8 cellular contexts compared by ENCODE assay signal in the genomic region with DNA sequence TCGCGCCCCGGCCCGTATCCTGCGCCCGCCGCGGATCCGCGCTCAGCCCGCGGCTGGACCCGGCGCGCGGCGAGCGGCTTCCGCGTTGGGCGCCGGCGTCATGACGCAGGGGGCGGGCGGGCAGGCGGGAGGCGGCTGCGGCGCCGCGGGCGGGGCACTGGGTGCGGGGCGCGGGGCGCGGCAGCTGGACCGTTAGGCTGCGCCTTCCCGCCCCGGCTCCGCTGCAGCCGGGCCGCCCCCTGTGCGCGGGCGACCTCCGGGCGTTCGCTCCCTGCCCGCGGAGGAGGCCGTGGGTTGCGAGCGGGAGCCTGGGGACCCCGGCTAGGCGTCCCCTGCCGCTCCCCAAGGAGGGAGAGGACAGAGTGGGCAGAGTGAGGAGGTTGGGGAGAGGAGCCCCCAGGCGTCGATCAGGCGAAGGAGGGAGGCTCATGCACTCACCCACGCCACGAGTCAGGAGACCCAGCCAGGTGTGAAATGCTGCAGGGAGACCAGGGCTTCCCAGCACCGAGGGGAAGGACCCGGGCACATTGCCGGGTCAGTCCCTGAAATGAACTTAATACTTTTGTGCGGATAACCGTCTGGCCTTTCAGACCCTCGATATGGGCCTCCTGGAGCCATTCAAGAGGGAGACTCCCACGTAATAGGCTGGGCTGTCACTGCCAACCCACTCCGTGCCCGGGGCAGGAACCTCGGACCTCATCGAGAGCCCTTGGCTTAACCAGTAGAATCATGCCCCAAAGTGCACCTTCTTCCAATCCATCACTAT. TPM values are rescaled to one million over a fixed set of nuclear protein-coding genes. Genes with fewer than 3 reads are reported as not detected.
DNase-seq lines count a peak whose midpoint lies in the region; ATAC-seq, FAIRE-seq and TF ChIP-seq lines count a peak whose summit lies in the region.

A gene (minus strand): TSS at position 55 of the 766 bp plus-strand sequence. CDS start 252 bp downstream, outside the sequence.

- peak within 1 kb of the TSS; percentile 68 for H3K27ac ChIP-seq in C4-2B

- peak within 1 kb of the TSS; percentile 75 for H3K4me3 ChIP-seq in fibroblast of pulmonary artery (replicated peaks; ENCODE audit: low read depth, low read length)

- H3K4me1 Mint-ChIP-seq in natural killer cell treated with Interleukin-12 subunit alpha and Interleukin-12 subunit beta and Interleukin-15 and Interleukin-18, amount 100 ng/mL, for 72 hours (ENCODE audit: low read depth in 2 of 2), result peaks cover 23 to 36% of the 10 kb centered on the region in 2 donors

- H3K36me3 Mint-ChIP-seq in natural killer cell treated with Interleukin-12 subunit alpha and Interleukin-12 subunit beta and Interleukin-15 and Interleukin-18, amount 100 ng/mL, for 72 hours, result no peaks in the 10 kb centered on the region

- TF ChIP-seq CTCF in C4-2B (conservative IDR thresholded peaks at IDR 0.05) (no peak), fibroblast of pulmonary artery (IDR thresholded peaks at IDR 0.05; ENCODE audit: low read length, missing control alignments) (no peak)

- DNase-seq in RCC 7860 (ENCODE audit: low spot score) (peak; percentile 27), fibroblast of pulmonary artery (ENCODE audit: low read depth) (peak; percentile 74)
- peak; percentile 66 for DNase-seq in activated effector memory CD4-positive, alpha-beta T cell treated with Interleukin-2 at 50 U/mL for 16 hours
- DNase-seq in natural killer cell treated with Interleukin-12 subunit alpha and Interleukin-12 subunit beta and Interleukin-15 and Interleukin-18, amount 100 ng/mL, for 72 hours (ENCODE audit: low spot score), result peak; percentile 88
- DNase-seq in stimulated activated naive CD4-positive, alpha-beta T cell treated with Interleukin-2 at 50 U/mL for 16 hours (lab: John Stamatoyannopoulos, UW), result peak; percentile 64

- peak; percentile 80 for ATAC-seq in HG03354 (IDR thresholded peaks at IDR 0.05; ENCODE audit: poor library complexity, severe bottlenecking, unreplicated experiment)
- ATAC-seq in natural killer cell treated with Interleukin-12 subunit alpha and Interleukin-12 subunit beta and Interleukin-15 and Interleukin-18, amount 100 ng/mL, for 72 hours, result peak; percentile 93 to 97

- H3K27ac Mint-ChIP-seq in natural killer cell treated with Interleukin-12 subunit alpha and Interleukin-12 subunit beta and Interleukin-15 and Interleukin-18, amount 100 ng/mL, for 72 hours, result peak within 1 kb of the TSS; percentile 81 to 93

- TF ChIP-seq POLR2A in GM19193 (IDR thresholded peaks at IDR 0.05; ENCODE audit: extremely low read depth, insufficient read depth, insufficient read length), result peak; percentile 75

- no peaks in the 10 kb centered on the region for H3K27me3 Mint-ChIP-seq in natural killer cell treated with Interleukin-12 subunit alpha and Interleukin-12 subunit beta and Interleukin-15 and Interleukin-18, amount 100 ng/mL, for 72 hours

- H3K4me3 Mint-ChIP-seq in natural killer cell treated with Interleukin-12 subunit alpha and Interleukin-12 subunit beta and Interleukin-15 and Interleukin-18, amount 100 ng/mL, for 72 hours, result peak within 1 kb of the TSS; percentile 89

- FAIRE-seq in RCC 7860 (lab: Jason Lieb, UNC), result no peak

- no peaks in the 10 kb centered on the region for H3K9me3 Mint-ChIP-seq in natural killer cell treated with Interleukin-12 subunit alpha and Interleukin-12 subunit beta and Interleukin-15 and Interleukin-18, amount 100 ng/mL, for 72 hours

RNA-seq across cellular contexts. Expression of the gene that starts here (rescaled TPM):
- total RNA-seq in natural killer cell treated with Interleukin-12 subunit alpha and Interleukin-12 subunit beta and Interleukin-15 and Interleukin-18, amount 100 ng/mL, for 72 hours, result 100 to 1,000 TPM; 149 to 152 TPM

Comparison
In these comparisons a context has a peak if more than half of its experiments do, and no peak if none do; other contexts are left out.
1. Peak in every context shown above with its lines: DNase-seq, ATAC-seq, H3K4me3 ChIP-seq and H3K27ac ChIP-seq.
2. DNase-seq: peak in every context shown above with its lines; median percentile 88 in natural killer cell treated with Interleukin-12 subunit alpha and Interleukin-12 subunit beta and Interleukin-15 and Interleukin-18, amount 100 ng/mL, for 72 hours; 74 in fibroblast of pulmonary artery; 66 in activated effector memory CD4-positive, alpha-beta T cell treated with Interleukin-2 at 50 U/mL for 16 hours; 64 in stimulated activated naive CD4-positive, alpha-beta T cell treated with Interleukin-2 at 50 U/mL for 16 hours; 27 in RCC 7860.